ENCODE assay signal across 1 cellular context in the genomic region with DNA sequence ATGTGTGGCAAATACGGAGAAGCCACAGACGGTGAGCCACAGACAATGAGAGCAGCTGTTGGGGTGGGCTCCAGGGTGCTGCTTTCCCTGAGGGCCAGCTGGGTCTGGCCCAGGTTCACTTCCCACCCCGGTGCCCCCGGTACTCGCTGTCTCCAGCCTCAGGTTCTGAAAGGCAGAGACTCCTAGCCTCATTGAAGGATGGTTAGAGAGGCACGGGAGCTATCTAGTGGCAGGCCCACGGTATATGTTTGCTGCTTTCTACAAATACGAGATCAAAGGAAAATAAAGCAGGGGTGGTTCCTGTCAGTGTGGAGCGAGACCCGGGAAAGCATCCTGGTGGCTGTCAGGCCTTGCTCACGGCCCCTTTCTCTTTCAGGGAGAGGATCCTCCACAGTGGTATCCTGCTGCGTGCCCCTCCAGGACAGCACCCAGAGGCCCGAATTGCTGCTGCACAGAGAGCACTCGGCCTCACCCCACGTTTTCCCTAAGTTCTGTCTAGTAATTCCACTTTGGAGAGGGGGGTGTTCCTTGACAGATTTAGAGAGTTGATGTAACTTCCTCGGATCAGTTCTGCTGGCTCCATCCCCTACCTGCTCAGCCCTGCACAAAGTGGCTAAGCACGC.
TF ChIP-seq lines count a peak whose summit lies in the region.

No MANE protein-coding gene starts in this region.

TF ChIP-seq in K562, 482 proteins besides CTCF, POLR2A, EP300 and RAD21:
- TF ChIP-seq, protein P1, sequence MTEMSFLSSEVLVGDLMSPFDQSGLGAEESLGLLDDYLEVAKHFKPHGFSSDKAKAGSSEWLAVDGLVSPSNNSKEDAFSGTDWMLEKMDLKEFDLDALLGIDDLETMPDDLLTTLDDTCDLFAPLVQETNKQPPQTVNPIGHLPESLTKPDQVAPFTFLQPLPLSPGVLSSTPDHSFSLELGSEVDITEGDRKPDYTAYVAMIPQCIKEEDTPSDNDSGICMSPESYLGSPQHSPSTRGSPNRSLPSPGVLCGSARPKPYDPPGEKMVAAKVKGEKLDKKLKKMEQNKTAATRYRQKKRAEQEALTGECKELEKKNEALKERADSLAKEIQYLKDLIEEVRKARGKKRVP (CRISPR knock-in tag; IDR thresholded peaks at IDR 0.05) = no peak
- TF ChIP-seq ETV1 (tag; conservative IDR thresholded peaks at IDR 0.05; ENCODE audit: low read depth) (no peak), POLR2G (IDR thresholded peaks at IDR 0.05; ENCODE audit: low read depth, low read length) (peak; percentile 29; the same call in 1 of the 2 replicates)
